In the genomic region with DNA sequence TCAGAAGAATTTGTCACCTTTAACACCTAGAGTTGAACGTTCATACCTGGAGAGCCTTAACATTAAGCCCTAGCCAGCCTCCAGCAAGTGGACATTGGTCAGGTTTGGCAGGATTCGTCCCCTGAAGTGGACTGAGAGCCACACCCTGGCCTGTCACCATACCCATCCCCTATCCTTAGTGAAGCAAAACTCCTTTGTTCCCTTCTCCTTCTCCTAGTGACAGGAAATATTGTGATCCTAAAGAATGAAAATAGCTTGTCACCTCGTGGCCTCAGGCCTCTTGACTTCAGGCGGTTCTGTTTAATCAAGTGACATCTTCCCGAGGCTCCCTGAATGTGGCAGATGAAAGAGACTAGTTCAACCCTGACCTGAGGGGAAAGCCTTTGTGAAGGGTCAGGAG, we compare ENCODE assay signal across 23 cellular contexts. TPM values are rescaled to one million over a fixed set of nuclear protein-coding genes. Genes with fewer than 3 reads are reported as not detected.
A peak's percentile ranks its signal among the peaks of the same experiment; 100 is the strongest.
DNase-seq lines count a peak whose midpoint lies in the region; ATAC-seq, FAIRE-seq and TF ChIP-seq lines count a peak whose summit lies in the region.
"Had no signal": no experiment of that assay in that cellular context is flagged by ENCODE, and none has a peak within 500 bp of the region (broad histone marks: within the 10 kb centered on the region; RNA-seq: fewer than 3 reads in every experiment).

No MANE protein-coding gene starts in this region.

- intact Hi-C loops in HepG2 (cut with micrococcal nuclease; ENCODE audit: unreplicated experiment) (no loop called here), right lobe of liver (cut with DNase I) (no loop called here), dorsolateral prefrontal cortex (cut with DNase I) (no loop called here), vagina (cut with DNase I) (no loop called here)

- H4K20me1 ChIP-seq in HepG2 (ENCODE audit: insufficient read depth, low read length): no peaks in the 10 kb centered on the region

- H3K4me1 ChIP-seq in HepG2 (ENCODE audit: insufficient read depth, low read length) (peaks cover 24% of the 10 kb centered on the region), right lobe of liver (no peaks in the 10 kb centered on the region), vagina (peaks cover 14% of the 10 kb centered on the region), SJCRH30 (peaks cover 6% of the 10 kb centered on the region; the same call in 1 of the 2 replicates)

- H3K36me3 ChIP-seq in HepG2 (replicated peaks in 1 of 2; ENCODE audit: control insufficient read depth in 1 of 2, insufficient read depth in 2 of 2, low read length in 2 of 2) (peaks cover 0 to 18% of the 10 kb centered on the region in 2 experiments; a peak in 4 of 5 replicates), right lobe of liver (no peaks in the 10 kb centered on the region), vagina (no peaks in the 10 kb centered on the region), SJCRH30 (0 out of 2 replicates have a peak, but pooled peaks cover 4% of the 10 kb centered on the region)

- CTCF ChIA-PET in HepG2 (lab: Yijun Ruan, JAX; ENCODE audit: low intra/inter-chr PET ratio, low total read pairs): no interaction called here

- no peak for TF ChIP-seq EP300 in HepG2 (IDR thresholded peaks at IDR 0.05; ENCODE audit: low read depth in 2 of 2, low read length in 2 of 2)
- no peak for TF ChIP-seq EP300 in HepG2 (CRISPR knock-in tag; IDR thresholded peaks at IDR 0.05; ENCODE audit: borderline replicate concordance)

- no TSS peak for BruUV-seq in HepG2 (replicated peaks; lab: Mats Ljungman, UMichigan)

- 38% methylated on average over 5 of the region's 5 CpGs for WGBS in HepG2 (ENCODE audit: low lambda C conversion rate)
- 64% methylated on average over 5 of the region's 5 CpGs for WGBS in right lobe of liver (ENCODE audit: insufficient coverage, low coverage, low lambda C conversion rate, missing lambda C conversion rate)

- peak; percentile 23 for FAIRE-seq in HepG2 (lab: Jason Lieb, UNC)
- FAIRE-seq: GM19239, H54 had no signal

- H3K9me3 ChIP-seq in HepG2 (ENCODE audit: low read length) (no peaks in the 10 kb centered on the region), right lobe of liver (no peaks in the 10 kb centered on the region), vagina (no peaks in the 10 kb centered on the region), SJCRH30 (replicated peaks) (no peaks in the 10 kb centered on the region)

- no peak overlapping the region for H3K4me2 ChIP-seq in HepG2 (ENCODE audit: low read depth, low read length)
- H3K4me2 ChIP-seq: PC-9 had no signal

- no peaks in the 10 kb centered on the region; a peak in 1 of 5 replicates for H3K27me3 ChIP-seq in HepG2 (ENCODE audit: control insufficient read depth in 1 of 2, insufficient read depth in 2 of 2, low read length in 2 of 2)
- H3K27me3 ChIP-seq in right lobe of liver: no peaks in the 10 kb centered on the region
- H3K27me3 ChIP-seq in dorsolateral prefrontal cortex: no peaks in the 10 kb centered on the region
- no peaks in the 10 kb centered on the region for H3K27me3 ChIP-seq in vagina
- H3K27me3 ChIP-seq in SJCRH30: no peaks in the 10 kb centered on the region

- no peaks in the 10 kb centered on the region for H3K27me3 Mint-ChIP-seq in nephron progenitor cell (ENCODE audit: low read depth, poor library complexity)
- H3K27me3 Mint-ChIP-seq: IgD-negative memory B cell had no signal

- peaks cover 54% of the 10 kb centered on the region for H3K36me3 Mint-ChIP-seq in nephron progenitor cell (ENCODE audit: low read depth)

- H3K9ac ChIP-seq in HepG2 (ENCODE audit: insufficient read depth, low read depth, low read length): no peak overlapping the region

- H3K4me3 ChIP-seq in HepG2 (replicated peaks in 1 of 3; ENCODE audit: insufficient read depth in 1 of 3, low read depth in 2 of 3, low read length in 3 of 3) (no peak overlapping the region), right lobe of liver (no peak overlapping the region), dorsolateral prefrontal cortex (no peak overlapping the region), vagina (no peak overlapping the region), SJCRH30 (no peak overlapping the region)
- H3K4me3 ChIP-seq: PC-9, SK-N-MC had no signal

- H2AFZ ChIP-seq in HepG2 (ENCODE audit: low read length): no peak overlapping the region
- H2AFZ ChIP-seq: PC-9 had no signal

- POLR2A ChIA-PET in HepG2 (lab: Yijun Ruan, JAX): no interaction called here

- no peak for TF ChIP-seq RAD21 in HepG2 (CRISPR knock-in tag; IDR thresholded peaks at IDR 0.05)

- in situ Hi-C loops in HepG2 (cut with HindIII; ENCODE audit: extremely low pct_ligation_motif_present, low pct_unique_long_range_greater_than_20kb): no loop called here

- H3K27ac ChIP-seq in HepG2 (ENCODE audit: extremely low read length, insufficient read depth, low read length): no peak overlapping the region
- H3K27ac ChIP-seq in right lobe of liver: no peak overlapping the region
- peak overlapping the region in 35 of 59 donors; percentile 2 to 81 (median 32) for H3K27ac ChIP-seq in dorsolateral prefrontal cortex
- H3K27ac ChIP-seq in vagina: no peak overlapping the region
- H3K27ac ChIP-seq in SJCRH30: no peak overlapping the region
- H3K27ac ChIP-seq: PC-9, SK-N-MC had no signal

- TF ChIP-seq CTCF in HepG2 (CRISPR knock-in tag; IDR thresholded peaks at IDR 0.05) (no peak), right lobe of liver (IDR thresholded peaks at IDR 0.05) (no peak), dorsolateral prefrontal cortex (IDR thresholded peaks at IDR 0.05 in 54 of 56, conservative IDR thresholded peaks at IDR 0.05 in 2 of 56; ENCODE audit: low read depth in 1 of 56, partially characterized antibody in 56 of 56) (no peak), nephron progenitor cell (IDR thresholded peaks at IDR 0.05) (no peak), vagina (IDR thresholded peaks at IDR 0.05) (no peak)

- TF ChIP-seq POLR2A in HepG2 (IDR thresholded peaks at IDR 0.05; ENCODE audit: insufficient read depth in 1 of 2, low read depth in 2 of 2, low read length in 2 of 2) (no peak), right lobe of liver (IDR thresholded peaks at IDR 0.05) (no peak), vagina (IDR thresholded peaks at IDR 0.05) (no peak)

- peak; percentile 24 for DNase-seq in HepG2 (ENCODE audit: low spot score)
- DNase-seq in right lobe of liver: no peak
- DNase-seq in dorsolateral prefrontal cortex: no peak
- no peak for DNase-seq in nephron progenitor cell
- no peak for DNase-seq in vagina (ENCODE audit: extremely low spot score in 2 of 2)
- DNase-seq in SJCRH30: no peak
- no peak for DNase-seq in NCI-H82 treated with DMSO at 0.1 percent for 48 hours (lab: John Stamatoyannopoulos, UW; ENCODE audit: unreplicated experiment)
- no peak for DNase-seq in activated gamma-delta T cell (lab: John Stamatoyannopoulos, UW)
- DNase-seq: C1 segment of cervical spinal cord, DMS 273 treated with DMSO at 0.1 percent for 48 hours, EL, Kasumi-1, MM.1S, NCI-H1092 treated with DMSO at 0.1 percent for 48 hours, NCI-H1694 treated with DMSO at 0.1 percent for 48 hours, NCI-H2107, NCI-H446, NCI-H774 had no signal

- H3K79me2 ChIP-seq in HepG2 (ENCODE audit: insufficient read depth, low read length): peaks cover 3% of the 10 kb centered on the region

- H3K4me1 Mint-ChIP-seq in nephron progenitor cell: no peaks in the 10 kb centered on the region

- ATAC-seq in HepG2 (peak; percentile 28; the same call in 1 of the 3 replicates), right lobe of liver (no peak)

- no peaks in the 10 kb centered on the region for H3K9me3 Mint-ChIP-seq in nephron progenitor cell

- H3K4me3 Mint-ChIP-seq in nephron progenitor cell: no peak overlapping the region
- H3K4me3 Mint-ChIP-seq: IgD-negative memory B cell had no signal

- H3K27ac Mint-ChIP-seq in nephron progenitor cell: peak overlapping the region; percentile 14

TF ChIP-seq in HepG2, 621 proteins besides CTCF, POLR2A, EP300 and RAD21 (continues in another document):
- no peak for TF ChIP-seq PTBP1 (IDR thresholded peaks at IDR 0.05; ENCODE audit: low read depth, low read length, poor library complexity, severe bottlenecking)

RNA-seq across cellular contexts. Expression of gene UBE4B, which starts 52.3 kb away (rescaled TPM):
- 24.8 and 32.0 TPM in 2 replicates for total RNA-seq in HepG2 (2016; rRNA removed; fragmentation: Illumina TruSeq; extraction: Trizol)
- total RNA-seq in HepG2 (2016; cell fraction: cytosol; rRNA removed; fragmentation: Illumina TruSeq; extraction: Trizol; ENCODE audit: low read depth): 8.2 and 8.9 TPM in 2 replicates
- total RNA-seq in HepG2 (2016; cell fraction: insoluble cytoplasmic fraction; rRNA removed; fragmentation: Illumina TruSeq; extraction: Trizol): 25.2 and 27.0 TPM in 2 replicates
- 17.6 and 18.3 TPM in 2 replicates for total RNA-seq in HepG2 (2016; cell fraction: membrane; rRNA removed; fragmentation: Illumina TruSeq; extraction: Trizol)
- 21.7 and 24.4 TPM in 2 replicates for total RNA-seq in HepG2 (2016; cell fraction: nucleus; rRNA removed; fragmentation: Illumina TruSeq; extraction: Trizol)
- 15.2 and 15.3 TPM in 2 replicates for polyA plus RNA-seq in HepG2 (2011; rRNA removed)
- 13.1 and 13.4 TPM in 2 replicates for polyA plus RNA-seq in HepG2 (2011; cell fraction: cytosol; rRNA removed)
- 27.1 and 31.0 TPM in 2 replicates for polyA plus RNA-seq in HepG2 (2011; cell fraction: nucleus; rRNA removed)
- 30.9 and 36.8 TPM in 2 replicates for polyA plus RNA-seq in HepG2 (2012)
- polyA plus RNA-seq in HepG2 (2016; cell fraction: cytosol; fragmentation: Illumina TruSeq; extraction: Trizol; ENCODE audit: low read depth): 3.9 and 4.2 TPM in 2 replicates
- polyA plus RNA-seq in HepG2 (2016; cell fraction: insoluble cytoplasmic fraction; fragmentation: Illumina TruSeq; extraction: Trizol; ENCODE audit: low read depth): 26.3 and 39.4 TPM in 2 replicates
- 12.1 and 14.1 TPM in 2 replicates for polyA plus RNA-seq in HepG2 (2016; cell fraction: membrane; fragmentation: Illumina TruSeq; extraction: Trizol; ENCODE audit: low read depth)
- 34.1 and 39.2 TPM in 2 replicates for polyA plus RNA-seq in HepG2 (2016; cell fraction: nucleus; fragmentation: Illumina TruSeq; extraction: Trizol; ENCODE audit: insufficient read depth, low read depth)
- polyA minus RNA-seq in HepG2 (2011; rRNA and poly(A)+ RNA removed; ENCODE audit: low replicate concordance): 27.1 and 39.8 TPM in 2 replicates
- polyA minus RNA-seq in HepG2 (2011; cell fraction: cytosol; rRNA and poly(A)+ RNA removed): 20.1 and 22.2 TPM in 2 replicates
- 26.5 and 28.8 TPM in 2 replicates for polyA minus RNA-seq in HepG2 (2011; cell fraction: nucleus; rRNA and poly(A)+ RNA removed)
- total RNA-seq in right lobe of liver: 10 to 100 TPM; 11.4 to 27.9 (median 22.6) TPM
- total RNA-seq in dorsolateral prefrontal cortex: 100 to 1,000 TPM in 1 of 120 experiments, 10 to 100 TPM in 119; 59.0 to 105 (median 78.4) TPM
- total RNA-seq in vagina: 51.1 TPM
- 48.1 and 48.7 TPM in 2 replicates for total RNA-seq in SJCRH30 (2014; rRNA removed; shearing (Covaris generic))

Comparison
In these comparisons a context has a peak if more than half of its experiments do, and no peak if none do; other contexts are left out.
1. H3K27ac ChIP-seq: peak in dorsolateral prefrontal cortex (35 of 59); none in HepG2 (single experiment), right lobe of liver (0 of 3), vagina (single experiment) and SJCRH30 (single experiment).